1 cellular context compared by ENCODE assay signal in the genomic region with DNA sequence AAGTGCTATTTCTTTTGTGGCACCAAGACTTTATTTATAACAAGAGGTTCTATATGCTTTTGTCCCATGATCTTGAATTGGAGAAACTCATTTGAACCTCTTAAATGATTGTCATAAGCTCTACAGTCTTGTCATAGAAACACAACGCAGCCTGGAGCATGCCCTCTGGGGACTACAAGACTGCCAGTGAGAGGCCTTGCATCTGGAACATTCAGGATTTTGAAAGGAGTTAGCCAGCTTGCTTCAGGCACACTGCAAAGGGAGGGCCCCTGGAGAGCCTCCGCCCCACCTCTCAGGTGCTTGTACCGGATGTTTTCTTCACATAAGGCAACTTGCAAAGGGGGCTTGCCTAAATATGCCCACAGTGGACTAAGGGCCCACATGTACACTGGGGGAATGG.
TF ChIP-seq lines count a peak whose summit lies in the region.

No MANE protein-coding gene starts in this region.

TF ChIP-seq in GM23338, 12 proteins besides CTCF, POLR2A, EP300 and RAD21 (continued from another document):
- TF ChIP-seq, protein P1, sequence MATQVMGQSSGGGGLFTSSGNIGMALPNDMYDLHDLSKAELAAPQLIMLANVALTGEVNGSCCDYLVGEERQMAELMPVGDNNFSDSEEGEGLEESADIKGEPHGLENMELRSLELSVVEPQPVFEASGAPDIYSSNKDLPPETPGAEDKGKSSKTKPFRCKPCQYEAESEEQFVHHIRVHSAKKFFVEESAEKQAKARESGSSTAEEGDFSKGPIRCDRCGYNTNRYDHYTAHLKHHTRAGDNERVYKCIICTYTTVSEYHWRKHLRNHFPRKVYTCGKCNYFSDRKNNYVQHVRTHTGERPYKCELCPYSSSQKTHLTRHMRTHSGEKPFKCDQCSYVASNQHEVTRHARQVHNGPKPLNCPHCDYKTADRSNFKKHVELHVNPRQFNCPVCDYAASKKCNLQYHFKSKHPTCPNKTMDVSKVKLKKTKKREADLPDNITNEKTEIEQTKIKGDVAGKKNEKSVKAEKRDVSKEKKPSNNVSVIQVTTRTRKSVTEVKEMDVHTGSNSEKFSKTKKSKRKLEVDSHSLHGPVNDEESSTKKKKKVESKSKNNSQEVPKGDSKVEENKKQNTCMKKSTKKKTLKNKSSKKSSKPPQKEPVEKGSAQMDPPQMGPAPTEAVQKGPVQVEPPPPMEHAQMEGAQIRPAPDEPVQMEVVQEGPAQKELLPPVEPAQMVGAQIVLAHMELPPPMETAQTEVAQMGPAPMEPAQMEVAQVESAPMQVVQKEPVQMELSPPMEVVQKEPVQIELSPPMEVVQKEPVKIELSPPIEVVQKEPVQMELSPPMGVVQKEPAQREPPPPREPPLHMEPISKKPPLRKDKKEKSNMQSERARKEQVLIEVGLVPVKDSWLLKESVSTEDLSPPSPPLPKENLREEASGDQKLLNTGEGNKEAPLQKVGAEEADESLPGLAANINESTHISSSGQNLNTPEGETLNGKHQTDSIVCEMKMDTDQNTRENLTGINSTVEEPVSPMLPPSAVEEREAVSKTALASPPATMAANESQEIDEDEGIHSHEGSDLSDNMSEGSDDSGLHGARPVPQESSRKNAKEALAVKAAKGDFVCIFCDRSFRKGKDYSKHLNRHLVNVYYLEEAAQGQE (IDR thresholded peaks at IDR 0.05; ENCODE audit: unreplicated experiment): no peak
- TF ChIP-seq, protein P2, sequence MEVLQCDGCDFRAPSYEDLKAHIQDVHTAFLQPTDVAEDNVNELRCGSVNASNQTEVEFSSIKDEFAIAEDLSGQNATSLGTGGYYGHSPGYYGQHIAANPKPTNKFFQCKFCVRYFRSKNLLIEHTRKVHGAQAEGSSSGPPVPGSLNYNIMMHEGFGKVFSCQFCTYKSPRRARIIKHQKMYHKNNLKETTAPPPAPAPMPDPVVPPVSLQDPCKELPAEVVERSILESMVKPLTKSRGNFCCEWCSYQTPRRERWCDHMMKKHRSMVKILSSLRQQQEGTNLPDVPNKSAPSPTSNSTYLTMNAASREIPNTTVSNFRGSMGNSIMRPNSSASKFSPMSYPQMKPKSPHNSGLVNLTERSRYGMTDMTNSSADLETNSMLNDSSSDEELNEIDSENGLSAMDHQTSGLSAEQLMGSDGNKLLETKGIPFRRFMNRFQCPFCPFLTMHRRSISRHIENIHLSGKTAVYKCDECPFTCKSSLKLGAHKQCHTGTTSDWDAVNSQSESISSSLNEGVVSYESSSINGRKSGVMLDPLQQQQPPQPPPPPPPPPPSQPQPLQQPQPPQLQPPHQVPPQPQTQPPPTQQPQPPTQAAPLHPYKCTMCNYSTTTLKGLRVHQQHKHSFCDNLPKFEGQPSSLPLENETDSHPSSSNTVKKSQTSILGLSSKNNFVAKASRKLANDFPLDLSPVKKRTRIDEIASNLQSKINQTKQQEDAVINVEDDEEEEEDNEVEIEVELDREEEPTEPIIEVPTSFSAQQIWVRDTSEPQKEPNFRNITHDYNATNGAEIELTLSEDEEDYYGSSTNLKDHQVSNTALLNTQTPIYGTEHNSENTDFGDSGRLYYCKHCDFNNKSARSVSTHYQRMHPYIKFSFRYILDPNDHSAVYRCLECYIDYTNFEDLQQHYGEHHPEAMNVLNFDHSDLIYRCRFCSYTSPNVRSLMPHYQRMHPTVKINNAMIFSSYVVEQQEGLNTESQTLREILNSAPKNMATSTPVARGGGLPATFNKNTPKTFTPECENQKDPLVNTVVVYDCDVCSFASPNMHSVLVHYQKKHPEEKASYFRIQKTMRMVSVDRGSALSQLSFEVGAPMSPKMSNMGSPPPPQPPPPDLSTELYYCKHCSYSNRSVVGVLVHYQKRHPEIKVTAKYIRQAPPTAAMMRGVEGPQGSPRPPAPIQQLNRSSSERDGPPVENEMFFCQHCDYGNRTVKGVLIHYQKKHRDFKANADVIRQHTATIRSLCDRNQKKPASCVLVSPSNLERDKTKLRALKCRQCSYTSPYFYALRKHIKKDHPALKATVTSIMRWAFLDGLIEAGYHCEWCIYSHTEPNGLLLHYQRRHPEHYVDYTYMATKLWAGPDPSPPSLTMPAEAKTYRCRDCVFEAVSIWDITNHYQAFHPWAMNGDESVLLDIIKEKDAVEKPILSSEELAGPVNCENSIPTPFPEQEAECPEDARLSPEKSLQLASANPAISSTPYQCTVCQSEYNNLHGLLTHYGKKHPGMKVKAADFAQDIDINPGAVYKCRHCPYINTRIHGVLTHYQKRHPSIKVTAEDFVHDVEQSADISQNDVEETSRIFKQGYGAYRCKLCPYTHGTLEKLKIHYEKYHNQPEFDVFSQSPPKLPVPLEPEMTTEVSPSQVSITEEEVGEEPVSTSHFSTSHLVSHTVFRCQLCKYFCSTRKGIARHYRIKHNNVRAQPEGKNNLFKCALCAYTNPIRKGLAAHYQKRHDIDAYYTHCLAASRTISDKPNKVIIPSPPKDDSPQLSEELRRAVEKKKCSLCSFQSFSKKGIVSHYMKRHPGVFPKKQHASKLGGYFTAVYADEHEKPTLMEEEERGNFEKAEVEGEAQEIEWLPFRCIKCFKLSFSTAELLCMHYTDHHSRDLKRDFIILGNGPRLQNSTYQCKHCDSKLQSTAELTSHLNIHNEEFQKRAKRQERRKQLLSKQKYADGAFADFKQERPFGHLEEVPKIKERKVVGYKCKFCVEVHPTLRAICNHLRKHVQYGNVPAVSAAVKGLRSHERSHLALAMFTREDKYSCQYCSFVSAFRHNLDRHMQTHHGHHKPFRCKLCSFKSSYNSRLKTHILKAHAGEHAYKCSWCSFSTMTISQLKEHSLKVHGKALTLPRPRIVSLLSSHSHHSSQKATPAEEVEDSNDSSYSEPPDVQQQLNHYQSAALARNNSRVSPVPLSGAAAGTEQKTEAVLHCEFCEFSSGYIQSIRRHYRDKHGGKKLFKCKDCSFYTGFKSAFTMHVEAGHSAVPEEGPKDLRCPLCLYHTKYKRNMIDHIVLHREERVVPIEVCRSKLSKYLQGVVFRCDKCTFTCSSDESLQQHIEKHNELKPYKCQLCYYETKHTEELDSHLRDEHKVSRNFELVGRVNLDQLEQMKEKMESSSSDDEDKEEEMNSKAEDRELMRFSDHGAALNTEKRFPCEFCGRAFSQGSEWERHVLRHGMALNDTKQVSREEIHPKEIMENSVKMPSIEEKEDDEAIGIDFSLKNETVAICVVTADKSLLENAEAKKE (CRISPR knock-in tag; IDR thresholded peaks at IDR 0.05): no peak
- TF ChIP-seq CREB1 (CRISPR knock-in tag; IDR thresholded peaks at IDR 0.05; ENCODE audit: low read depth) (no peak), NANOG (IDR thresholded peaks at IDR 0.05; ENCODE audit: borderline replicate concordance) (no peak), EZH2phosphoT487 (IDR thresholded peaks at IDR 0.05; ENCODE audit: unreplicated experiment) (no peak), STAT1 (IDR thresholded peaks at IDR 0.05; ENCODE audit: unreplicated experiment) (no peak), EZH2 (IDR thresholded peaks at IDR 0.05; ENCODE audit: low read depth, unreplicated experiment) (no peak), POLR2AphosphoS5 (IDR thresholded peaks at IDR 0.05; ENCODE audit: low read depth) (no peak), ZNF114 (CRISPR knock-in tag; IDR thresholded peaks at IDR 0.05) (no peak)
